In genomic region chr2:38907743-38908562, GRCh38 we compare ENCODE assay signal across 1 cellular context.
TF ChIP-seq lines count a peak whose summit lies in the region.

No MANE protein-coding gene starts in this region.

TF ChIP-seq in HepG2, 621 proteins besides CTCF, POLR2A, EP300 and RAD21 (continued from another document and continues in another):
- TF ChIP-seq AHDC1 (CRISPR knock-in tag; IDR thresholded peaks at IDR 0.05; ENCODE audit: borderline replicate concordance), result peak; percentile 89
- TF ChIP-seq TFE3 (CRISPR knock-in tag; IDR thresholded peaks at IDR 0.05), result 0 out of 2 replicates have a peak, but pooled peaks have one; percentile 38
- no peak for TF ChIP-seq ZNF768 (CRISPR knock-in tag; IDR thresholded peaks at IDR 0.05)
- TF ChIP-seq ZNF263 (CRISPR knock-in tag; IDR thresholded peaks at IDR 0.05), result 0 out of 2 replicates have a peak, but pooled peaks have one; percentile 45
- peak; percentile 77; the same call in 1 of the 2 replicates for TF ChIP-seq FOXK1 (CRISPR knock-in tag; IDR thresholded peaks at IDR 0.05; ENCODE audit: borderline replicate concordance, low read depth)
- TF ChIP-seq PPARG (CRISPR knock-in tag; conservative IDR thresholded peaks at IDR 0.05), result peak; percentile 67
- TF ChIP-seq MED1 (CRISPR knock-in tag; IDR thresholded peaks at IDR 0.05), result peak; percentile 63; the same call in 1 of the 2 replicates
- no peak for TF ChIP-seq ZNF547 (CRISPR knock-in tag; IDR thresholded peaks at IDR 0.05)
- TF ChIP-seq TCF7 (IDR thresholded peaks at IDR 0.05; ENCODE audit: low read depth), result peak; percentile 37
- peak; percentile 72; the same call in 1 of the 2 replicates for TF ChIP-seq RXRB (CRISPR knock-in tag; IDR thresholded peaks at IDR 0.05; ENCODE audit: borderline replicate concordance)
- peak; percentile 45; the same call in 1 of the 2 replicates for TF ChIP-seq ZNF3 (CRISPR knock-in tag; IDR thresholded peaks at IDR 0.05)
- peak; percentile 53; the same call in 1 of the 2 replicates for TF ChIP-seq ZNF609 (CRISPR knock-in tag; IDR thresholded peaks at IDR 0.05; ENCODE audit: borderline replicate concordance)
- no peak for TF ChIP-seq MEF2D (CRISPR knock-in tag; IDR thresholded peaks at IDR 0.05)
- peak in 1 of 2 experiments; percentile 40; a peak in 1 of 4 replicates for TF ChIP-seq ATF4 (CRISPR knock-in tag; IDR thresholded peaks at IDR 0.05)
- no peak; a peak in 1 of 4 replicates for TF ChIP-seq HMGXB4 (CRISPR knock-in tag; IDR thresholded peaks at IDR 0.05; ENCODE audit: borderline replicate concordance in 1 of 2, low read depth in 1 of 2)
- TF ChIP-seq NR2F1 (CRISPR knock-in tag; IDR thresholded peaks at IDR 0.05), result peak; percentile 82 to 93
- TF ChIP-seq ZNF878 (CRISPR knock-in tag; IDR thresholded peaks at IDR 0.05), result peak; percentile 59; the same call in 1 of the 2 replicates
- TF ChIP-seq KLF9 (CRISPR knock-in tag; IDR thresholded peaks at IDR 0.05; ENCODE audit: low read depth), result 0 out of 2 replicates have a peak, but pooled peaks have one; percentile 42
- peak; percentile 69; the same call in 1 of the 2 replicates for TF ChIP-seq RXRA (CRISPR knock-in tag; IDR thresholded peaks at IDR 0.05)
- peak; percentile 95 for TF ChIP-seq ARID5B (CRISPR knock-in tag; IDR thresholded peaks at IDR 0.05)
- TF ChIP-seq ZNF639 (CRISPR knock-in tag; conservative IDR thresholded peaks at IDR 0.05), result 0 out of 2 replicates have a peak, but pooled peaks have one; percentile 59
- TF ChIP-seq MIER2 (CRISPR knock-in tag; IDR thresholded peaks at IDR 0.05), result 0 out of 2 replicates have a peak, but pooled peaks have one; percentile 21
- peak; percentile 27; the same call in 1 of the 2 replicates for TF ChIP-seq SMAD3 (CRISPR knock-in tag; IDR thresholded peaks at IDR 0.05)
- no peak for TF ChIP-seq HHEX (CRISPR knock-in tag; IDR thresholded peaks at IDR 0.05)
- no peak for TF ChIP-seq ZFP91 (CRISPR knock-in tag; IDR thresholded peaks at IDR 0.05; ENCODE audit: borderline replicate concordance)
- TF ChIP-seq ZNF770 (CRISPR knock-in tag; IDR thresholded peaks at IDR 0.05), result peak; percentile 99
- no peak for TF ChIP-seq ZNF782 (CRISPR knock-in tag; IDR thresholded peaks at IDR 0.05; ENCODE audit: borderline replicate concordance)
- TF ChIP-seq MIER3 (CRISPR knock-in tag; IDR thresholded peaks at IDR 0.05; ENCODE audit: borderline replicate concordance), result peak; percentile 62; the same call in 1 of the 2 replicates
